21 cellular contexts compared by ENCODE assay signal in the genomic region with DNA sequence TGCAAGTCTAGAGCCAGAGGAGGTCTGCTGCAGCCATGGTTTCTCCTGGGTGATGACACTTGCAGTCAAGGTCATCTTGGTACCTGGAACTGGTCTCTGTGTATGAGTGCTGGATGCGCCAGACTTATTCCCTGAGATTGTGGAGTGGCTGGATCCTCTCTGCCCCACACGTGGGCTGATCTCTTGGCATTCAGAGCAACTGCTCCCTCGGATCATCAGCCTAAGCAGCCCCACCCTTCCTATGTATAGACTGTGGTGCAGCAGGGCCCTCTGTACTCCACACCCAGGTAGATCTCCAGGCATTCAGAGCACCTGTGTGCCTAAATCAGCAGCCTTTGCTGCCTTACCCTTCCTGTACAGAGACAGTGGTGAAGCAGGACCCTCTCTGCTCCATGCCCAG. TPM values are rescaled to one million over a fixed set of nuclear protein-coding genes. Genes with fewer than 3 reads are reported as not detected.
DNase-seq lines count a peak whose midpoint lies in the region; ATAC-seq, FAIRE-seq and TF ChIP-seq lines count a peak whose summit lies in the region.
"Had no signal": no experiment of that assay in that cellular context is flagged by ENCODE, and none has a peak within 500 bp of the region (broad histone marks: within the 10 kb centered on the region; RNA-seq: fewer than 3 reads in every experiment).

No MANE protein-coding gene starts in this region.

- H3K4me1 ChIP-seq in mesenchymal stem cell (ENCODE audit: control insufficient read depth, insufficient read depth, low read depth, low read length) (peaks cover 9% of the 10 kb centered on the region), body of pancreas (no peaks in the 10 kb centered on the region)
- H3K4me1 ChIP-seq: HAP-1 had no signal

- H4K91ac ChIP-seq in mesenchymal stem cell (ENCODE audit: low read length), result peak overlapping the region; percentile 4

- ATAC-seq in stimulated activated effector memory CD8-positive, alpha-beta T cell treated with anti-CD3 and anti-CD28 coated beads, Interleukin-12 subunit alpha, Interleukin-12 subunit beta, amount 100 ng/mL, for 72 hours, result peak; percentile 13
- no peak for ATAC-seq in body of pancreas
- ATAC-seq: GM23338 had no signal

- no peak overlapping the region for H2AK5ac ChIP-seq in mesenchymal stem cell (ENCODE audit: low read length, severe bottlenecking)

- no peak overlapping the region for H3K4ac ChIP-seq in mesenchymal stem cell (ENCODE audit: low read depth in 1 of 2, low read length in 2 of 2)

- H3K9me3 Mint-ChIP-seq in stimulated activated effector memory CD8-positive, alpha-beta T cell treated with anti-CD3 and anti-CD28 coated beads, Interleukin-12 subunit alpha, Interleukin-12 subunit beta, amount 100 ng/mL, for 72 hours, result no peaks in the 10 kb centered on the region
- H3K9me3 Mint-ChIP-seq: GM23338, HFFc6 had no signal

- H3K36me3 ChIP-seq in mesenchymal stem cell (ENCODE audit: control insufficient read depth in 1 of 2, insufficient read depth in 2 of 2, low read depth in 1 of 2, low read length in 2 of 2) (no peaks in the 10 kb centered on the region), body of pancreas (replicated peaks in 1 of 2; ENCODE audit: insufficient read depth in 1 of 2, low read depth in 2 of 2) (no peaks in the 10 kb centered on the region)
- H3K36me3 ChIP-seq: HAP-1 had no signal

- TF ChIP-seq POLR2A in body of pancreas (IDR thresholded peaks at IDR 0.05), result no peak

- H4K8ac ChIP-seq in mesenchymal stem cell (ENCODE audit: low read length), result peak overlapping the region; percentile 45

- no peak overlapping the region for H3K4me3 Mint-ChIP-seq in stimulated activated effector memory CD8-positive, alpha-beta T cell treated with anti-CD3 and anti-CD28 coated beads, Interleukin-12 subunit alpha, Interleukin-12 subunit beta, amount 100 ng/mL, for 72 hours
- H3K4me3 Mint-ChIP-seq: CD4-positive, alpha-beta memory T cell; GM23338; HFFc6 had no signal

- H3K36me3 Mint-ChIP-seq in stimulated activated effector memory CD8-positive, alpha-beta T cell treated with anti-CD3 and anti-CD28 coated beads, Interleukin-12 subunit alpha, Interleukin-12 subunit beta, amount 100 ng/mL, for 72 hours, result no peaks in the 10 kb centered on the region
- H3K36me3 Mint-ChIP-seq: CD4-positive, alpha-beta memory T cell had no signal

- H3K14ac ChIP-seq in mesenchymal stem cell (ENCODE audit: low read length in 2 of 2), result peak overlapping the region in 1 of 2 experiments; percentile 91

- no peak for TF ChIP-seq CTCF in body of pancreas (IDR thresholded peaks at IDR 0.05)

- peak overlapping the region; percentile 29 to 42 for H2BK12ac ChIP-seq in mesenchymal stem cell (ENCODE audit: low read length in 2 of 2)

- no peak overlapping the region for H2BK15ac ChIP-seq in mesenchymal stem cell (ENCODE audit: low read depth, poor library complexity, severe bottlenecking)

- H3K27ac ChIP-seq in mesenchymal stem cell (ENCODE audit: low read length, poor library complexity, severe bottlenecking), result no peak overlapping the region
- H3K27ac ChIP-seq in body of pancreas, result no peak overlapping the region

- no peak overlapping the region for H3K23ac ChIP-seq in mesenchymal stem cell (ENCODE audit: low read length in 2 of 2)

- H3K18ac ChIP-seq in mesenchymal stem cell (ENCODE audit: low read depth in 1 of 2, low read length in 2 of 2), result peak overlapping the region in 1 of 2 experiments; percentile 91

- H3K27me3 ChIP-seq in mesenchymal stem cell (ENCODE audit: control insufficient read depth in 1 of 2, insufficient read depth in 1 of 2, low read length in 2 of 2) (peaks cover 0 to 13% of the 10 kb centered on the region in 2 experiments), body of pancreas (no peaks in the 10 kb centered on the region)

- no peak overlapping the region for H3K4me2 ChIP-seq in mesenchymal stem cell (ENCODE audit: low read length, poor library complexity, severe bottlenecking)
- H3K4me2 ChIP-seq: GM23338 had no signal

- H3K4me3 ChIP-seq in mesenchymal stem cell (ENCODE audit: insufficient read depth in 1 of 2, low read depth in 1 of 2, low read length in 2 of 2) (no peak overlapping the region), body of pancreas (no peak overlapping the region)
- H3K4me3 ChIP-seq: GM23338, HAP-1 had no signal

- H3K27ac Mint-ChIP-seq in stimulated activated effector memory CD8-positive, alpha-beta T cell treated with anti-CD3 and anti-CD28 coated beads, Interleukin-12 subunit alpha, Interleukin-12 subunit beta, amount 100 ng/mL, for 72 hours, result no peak overlapping the region
- H3K27ac Mint-ChIP-seq: CD4-positive, alpha-beta memory T cell; GM23338; HFFc6 had no signal

- peak overlapping the region; percentile 53 for H2AFZ ChIP-seq in mesenchymal stem cell (ENCODE audit: low read depth, low read length)
- H2AFZ ChIP-seq: GM23338 had no signal

- H3K79me1 ChIP-seq in mesenchymal stem cell (replicated peaks; ENCODE audit: low read length, poor library complexity, severe bottlenecking), result no peaks in the 10 kb centered on the region

- H3K9ac ChIP-seq in mesenchymal stem cell (ENCODE audit: low read length), result no peak overlapping the region

- WGBS in mesenchymal stem cell, result 92% methylated on average over 3 of the region's 3 CpGs
- WGBS in body of pancreas, 2 donors, result 64 to 72% methylated on average over 2 to 3 of the region's 3 CpGs

- no peak overlapping the region for H2BK120ac ChIP-seq in mesenchymal stem cell (ENCODE audit: low read depth, low read length)

- intact Hi-C loops in body of pancreas (cut with DNase I), result no loop called here

- H3K9me3 ChIP-seq in mesenchymal stem cell (ENCODE audit: control insufficient read depth, low read length) (no peaks in the 10 kb centered on the region), body of pancreas (no peaks in the 10 kb centered on the region)
- H3K9me3 ChIP-seq: HAP-1 had no signal

- FAIRE-seq in urothelium cell line (lab: Jason Lieb, UNC), result no peak
- FAIRE-seq: G401.6, GM12892, GM19239, H54 had no signal

- no peak overlapping the region for H2BK5ac ChIP-seq in mesenchymal stem cell (ENCODE audit: low read depth, low read length, poor library complexity, severe bottlenecking)

- DNase-seq in ecto neural progenitor cell (ENCODE audit: low spot score) (peak; percentile 15), mesenchymal stem cell (no peak), cerebellar nuclear complex (lab: John Stamatoyannopoulos, UW) (no peak), urothelium cell line (ENCODE audit: low spot score) (no peak), body of pancreas (no peak)
- no peak for DNase-seq in stimulated activated effector memory CD8-positive, alpha-beta T cell treated with anti-CD3 and anti-CD28 coated beads, Interleukin-12 subunit alpha, Interleukin-12 subunit beta, amount 100 ng/mL, for 72 hours (ENCODE audit: low spot score in 2 of 2)
- DNase-seq: C1 segment of cervical spinal cord; CD4-positive, alpha-beta memory T cell; COR-L47; DMS153; DND-41; HFFc6 had no signal

- H3K4me1 Mint-ChIP-seq in stimulated activated effector memory CD8-positive, alpha-beta T cell treated with anti-CD3 and anti-CD28 coated beads, Interleukin-12 subunit alpha, Interleukin-12 subunit beta, amount 100 ng/mL, for 72 hours, result no peaks in the 10 kb centered on the region
- H3K4me1 Mint-ChIP-seq: CD4-positive, alpha-beta memory T cell had no signal

RNA-seq across cellular contexts. Expression of a gene that starts 12.1 kb away (rescaled TPM):
- not detected for polyA plus RNA-seq in mesenchymal stem cell (2013, experiment 1 of 2)
- 0.18 TPM for polyA plus RNA-seq in mesenchymal stem cell (2013, experiment 2 of 2)
- not detected for total RNA-seq in body of pancreas
- total RNA-seq: A172; A673; CD4-positive, alpha-beta memory T cell; GM23338; HFFc6 had no signal
- polyA plus RNA-seq: BJ; CD4-positive, alpha-beta memory T cell; GM23338 had no signal

RNA-seq across cellular contexts. Expression of a gene that starts 49.8 kb away (rescaled TPM):
- 0.29 TPM for polyA plus RNA-seq in mesenchymal stem cell (2013, experiment 1 of 2)
- polyA plus RNA-seq in mesenchymal stem cell (2013, experiment 2 of 2), result 0.34 TPM
- not detected for total RNA-seq in body of pancreas
- total RNA-seq: A172; A673; CD4-positive, alpha-beta memory T cell; HFFc6 had no signal
- polyA plus RNA-seq: BJ; CD4-positive, alpha-beta memory T cell had no signal
